In genomic region chr9:124217839-124218437, GRCh38 we compare ENCODE assay signal across 10 cellular contexts. TPM values are rescaled to one million over a fixed set of nuclear protein-coding genes. Genes with fewer than 3 reads are reported as not detected.
DNase-seq lines count a peak whose midpoint lies in the region; TF ChIP-seq lines count a peak whose summit lies in the region.
"Had no signal": no experiment of that assay in that cellular context is flagged by ENCODE, and none has a peak within 500 bp of the region (broad histone marks: within the 10 kb centered on the region; RNA-seq: fewer than 3 reads in every experiment).

No MANE protein-coding gene starts in this region.

- no peaks in the 10 kb centered on the region for H3K9me3 ChIP-seq in endodermal cell (ENCODE audit: control insufficient read depth, low read length)
- no peaks in the 10 kb centered on the region for H3K9me3 ChIP-seq in transverse colon

- intact Hi-C loops in transverse colon (cut with DNase I; ENCODE audit: low total_unique reads): no loop called here

- in situ Hi-C loops in transverse colon (cut with MboI; ENCODE audit: low pct_ligation_motif_present in 1 of 4, low pct_unique_long_range_greater_than_20kb in 1 of 4, low sequenced_read_pairs in 3 of 4): no loop called here

- H3K36me3 ChIP-seq in endodermal cell (ENCODE audit: control insufficient read depth, insufficient read depth, low read length) (no peaks in the 10 kb centered on the region), transverse colon (no peaks in the 10 kb centered on the region)
- H3K36me3 ChIP-seq: neural progenitor cell had no signal

- H3K27me3 ChIP-seq in endodermal cell (ENCODE audit: control insufficient read depth, insufficient read depth, low read length, poor library complexity, severe bottlenecking): no peaks in the 10 kb centered on the region
- no peaks in the 10 kb centered on the region for H3K27me3 ChIP-seq in transverse colon
- H3K27me3 ChIP-seq: neural progenitor cell had no signal

- peak; percentile 60 for DNase-seq in activated effector memory CD4-positive, alpha-beta T cell treated with anti-CD3 and anti-CD28 coated beads, Interleukin-2, amount 50 U/mL, for 16 hours
- DNase-seq in activated effector memory CD4-positive, alpha-beta T cell treated with Interleukin-2 at 50 U/mL for 16 hours: no peak
- DNase-seq in NOMO-1 treated with dmso at 0.1 percent for 144 hours (lab: John Stamatoyannopoulos, UW; ENCODE audit: unreplicated experiment) (peak; percentile 16), endodermal cell (peak; percentile 20), transverse colon (no peak), inferior parietal cortex (ENCODE audit: extremely low spot score) (no peak), NCI-H524 (lab: John Stamatoyannopoulos, UW) (no peak), osteocyte (ENCODE audit: extremely low spot score, unreplicated experiment) (no peak)
- DNase-seq: NCI-H2171 had no signal

- no peaks in the 10 kb centered on the region for H3K9me3 Mint-ChIP-seq in endodermal cell
- no peaks in the 10 kb centered on the region for H3K9me3 Mint-ChIP-seq in osteocyte (ENCODE audit: unreplicated experiment)
- H3K9me3 Mint-ChIP-seq: neural progenitor cell had no signal

- H3K4me1 ChIP-seq in endodermal cell (ENCODE audit: control insufficient read depth, insufficient read depth, low read length): no peaks in the 10 kb centered on the region
- H3K4me1 ChIP-seq in transverse colon: peaks cover 16 to 56% (median 33%) of the 10 kb centered on the region in 4 donors
- H3K4me1 ChIP-seq: neural progenitor cell had no signal

- no peak overlapping the region for H3K27ac ChIP-seq in endodermal cell (ENCODE audit: low read depth, low read length)
- H3K27ac ChIP-seq in transverse colon: peak overlapping the region; percentile 52 to 65 (median 54)
- H3K27ac ChIP-seq: neural progenitor cell had no signal

- TF ChIP-seq CTCF in endodermal cell (conservative IDR thresholded peaks at IDR 0.05) (no peak), transverse colon (IDR thresholded peaks at IDR 0.05) (no peak), osteocyte (IDR thresholded peaks at IDR 0.05) (no peak)

- H3K36me3 Mint-ChIP-seq in endodermal cell (ENCODE audit: low read depth) (no peaks in the 10 kb centered on the region), osteocyte (ENCODE audit: unreplicated experiment) (no peaks in the 10 kb centered on the region)
- H3K36me3 Mint-ChIP-seq: neural progenitor cell had no signal

- H3K27me3 Mint-ChIP-seq in endodermal cell (ENCODE audit: insufficient read depth) (no peaks in the 10 kb centered on the region), osteocyte (ENCODE audit: unreplicated experiment) (no peaks in the 10 kb centered on the region)

- TF ChIP-seq POLR2A in transverse colon (IDR thresholded peaks at IDR 0.05): no peak

- TF ChIP-seq EP300 in transverse colon (IDR thresholded peaks at IDR 0.05; ENCODE audit: low read depth): no peak

- H3K9ac ChIP-seq in endodermal cell (ENCODE audit: extremely low read depth, low read length, poor library complexity, severe bottlenecking): no peak overlapping the region
- H3K9ac ChIP-seq: neural progenitor cell had no signal

- 89 to 93% methylated on average over 3 to 8 of the region's 8 CpGs for WGBS in endodermal cell (ENCODE audit: insufficient coverage in 1 of 2, insufficient read length in 1 of 2), 2 experiments
- 40 to 60% methylated on average over 2 to 8 of the region's 8 CpGs for WGBS in transverse colon (ENCODE audit: low coverage in 1 of 2), 2 donors

- H3K27ac Mint-ChIP-seq in endodermal cell: no peak overlapping the region
- no peak overlapping the region for H3K27ac Mint-ChIP-seq in osteocyte (ENCODE audit: unreplicated experiment)

- no peaks in the 10 kb centered on the region for H3K4me1 Mint-ChIP-seq in endodermal cell
- peaks cover 9% of the 10 kb centered on the region for H3K4me1 Mint-ChIP-seq in osteocyte (ENCODE audit: unreplicated experiment)

- H3K4me3 Mint-ChIP-seq in endodermal cell (no peak overlapping the region), osteocyte (ENCODE audit: unreplicated experiment) (no peak overlapping the region)
- H3K4me3 Mint-ChIP-seq: neural progenitor cell had no signal

- H3K4me3 ChIP-seq in endodermal cell (ENCODE audit: low read length) (no peak overlapping the region), transverse colon (no peak overlapping the region)
- H3K4me3 ChIP-seq: neural progenitor cell had no signal

RNA-seq across cellular contexts. Expression of gene NEK6, which starts 39.8 kb away (rescaled TPM):
- total RNA-seq in endodermal cell: 10 to 100 TPM; 17.1 to 32.5 TPM
- 18.7 TPM for polyA plus RNA-seq in endodermal cell (2013, experiment 1 of 2)
- 19.7 TPM for polyA plus RNA-seq in endodermal cell (2013, experiment 2 of 2)
- total RNA-seq in transverse colon: 10 to 100 TPM; 12.3 to 31.1 (median 21.6) TPM
- total RNA-seq in osteocyte: 111 and 115 TPM in 2 replicates

Comparison
In these comparisons a context has a peak if more than half of its experiments do, and no peak if none do; other contexts are left out.
1. DNase-seq: peak in activated effector memory CD4-positive, alpha-beta T cell treated with anti-CD3 and anti-CD28 coated beads, Interleukin-2, amount 50 U/mL, for 16 hours (single experiment), NOMO-1 treated with dmso at 0.1 percent for 144 hours (single experiment) and endodermal cell (single experiment); none in activated effector memory CD4-positive, alpha-beta T cell treated with Interleukin-2 at 50 U/mL for 16 hours (single experiment), transverse colon (single experiment), inferior parietal cortex (single experiment), NCI-H524 (0 of 2) and osteocyte (single experiment).